22 cellular contexts compared by ENCODE assay signal in the genomic region with DNA sequence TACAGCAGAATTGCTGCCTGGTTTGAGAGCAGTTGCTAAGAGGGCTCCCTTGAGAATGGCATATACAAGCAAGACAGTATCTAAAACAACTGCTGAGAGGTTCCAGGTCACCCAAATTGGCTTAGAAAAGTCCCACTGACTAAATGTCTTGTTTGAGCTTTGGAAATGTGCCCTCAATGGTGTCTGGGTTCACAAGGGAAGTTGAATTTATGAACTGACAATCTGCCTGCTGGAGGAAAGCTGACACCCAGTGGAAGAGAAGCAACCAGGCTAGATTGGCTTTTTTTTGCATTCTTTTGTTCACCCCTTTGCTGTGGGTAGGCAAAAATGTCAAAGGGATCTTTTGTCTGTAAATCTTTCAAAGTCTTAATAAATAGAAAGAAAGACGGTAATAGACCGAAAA. TPM values are rescaled to one million over a fixed set of nuclear protein-coding genes. Genes with fewer than 3 reads are reported as not detected.
DNase-seq lines count a peak whose midpoint lies in the region; ATAC-seq, FAIRE-seq and TF ChIP-seq lines count a peak whose summit lies in the region.
"Had no signal": no experiment of that assay in that cellular context is flagged by ENCODE, and none has a peak within 500 bp of the region (broad histone marks: within the 10 kb centered on the region; RNA-seq: fewer than 3 reads in every experiment).

No MANE protein-coding gene starts in this region.

- no peak for ATAC-seq in K562
- ATAC-seq: activated naive CD8-positive, alpha-beta T cell treated with anti-CD3 and anti-CD28 coated beads, Interleukin-2, amount 50 U/mL, for 24 hours; left cardiac atrium; mucosa of descending colon; pancreas had no signal

- H4K20me1 ChIP-seq in MM.1S (ENCODE audit: insufficient read depth, low read length) (no peaks in the 10 kb centered on the region), K562 (replicated peaks; ENCODE audit: control insufficient read depth, insufficient read depth, low read length) (no peaks in the 10 kb centered on the region)

- H3K9ac ChIP-seq in MM.1S (ENCODE audit: low read length) (peak overlapping the region; percentile 22), K562 (ENCODE audit: insufficient read depth in 1 of 2, low read depth in 2 of 2, low read length in 2 of 2) (no peak overlapping the region)

- DNase-seq in GM10248 (ENCODE audit: extremely low spot score) (peak; percentile 30), MM.1S (peak; percentile 83), K562 (ENCODE audit: extremely low read depth in 1 of 4, low spot score in 3 of 4) (no peak), myocyte (ENCODE audit: low read depth) (peak; percentile 46), HFFc6 (no peak), ecto neural progenitor cell (ENCODE audit: low spot score) (no peak)
- DNase-seq in stimulated activated CD4-positive, alpha-beta T cell treated with anti-CD3 and anti-CD28 coated beads, Interleukin-4, amount 100 ng/mL, for 24 hours: no peak
- DNase-seq in CD4-positive, alpha-beta memory T cell: no peak
- DNase-seq: activated B cell treated with CpG ODN at 0.5 μM for 24 hours; activated CD8-positive, alpha-beta memory T cell treated with anti-CD3 and anti-CD28 coated beads for 24 hours; activated naive CD8-positive, alpha-beta T cell treated with anti-CD3 and anti-CD28 coated beads, Interleukin-2, amount 50 U/mL, for 24 hours; Caco-2; foreskin melanocyte; left cardiac atrium; mucosa of descending colon; NCI-H226; pancreas; thyroid gland had no signal

- H3K9me3 Mint-ChIP-seq in HFFc6: no peaks in the 10 kb centered on the region
- H3K9me3 Mint-ChIP-seq in CD4-positive, alpha-beta memory T cell: no peaks in the 10 kb centered on the region
- H3K9me3 Mint-ChIP-seq: activated B cell treated with CpG ODN at 0.5 μM for 24 hours; activated naive CD8-positive, alpha-beta T cell treated with anti-CD3 and anti-CD28 coated beads, Interleukin-2, amount 50 U/mL, for 24 hours; T-helper 1 cell treated with Interleukin-12 subunit alpha and Interleukin-12 subunit beta and Interleukin-4 antibody, amounts not matched to agents 30 μg/mL and 1 μg/mL, for 36 hours had no signal

- H3K36me3 Mint-ChIP-seq in HFFc6 (ENCODE audit: low read depth): peaks cover 17% of the 10 kb centered on the region
- H3K36me3 Mint-ChIP-seq in CD4-positive, alpha-beta memory T cell: peaks cover 13 to 28% of the 10 kb centered on the region in 2 donors

- peak overlapping the region; percentile 48 for H3K4me3 ChIP-seq in MM.1S (ENCODE audit: low read length)
- H3K4me3 ChIP-seq in K562: no peak overlapping the region
- no peak overlapping the region for H3K4me3 ChIP-seq in CD4-positive, alpha-beta memory T cell (ENCODE audit: low read length in 2 of 2)
- H3K4me3 ChIP-seq: mucosa of descending colon, pancreas, thyroid gland had no signal

- TF ChIP-seq RAD21 in K562 (CRISPR knock-in tag; conservative IDR thresholded peaks at IDR 0.05 in 1 of 2, IDR thresholded peaks at IDR 0.05 in 1 of 2): no peak

- H3K9me2 ChIP-seq in MM.1S (replicated peaks; ENCODE audit: insufficient read depth, low read length): no peaks in the 10 kb centered on the region

- no peak for FAIRE-seq in K562 (lab: Jason Lieb, UNC)
- FAIRE-seq: G401.6, GM12891, pancreas had no signal

- TF ChIP-seq CTCF in GM10248 (IDR thresholded peaks at IDR 0.05; ENCODE audit: control extremely low read depth, extremely low read depth, low read depth, missing control alignments) (peak; percentile 2), MM.1S (IDR thresholded peaks at IDR 0.05; ENCODE audit: low read length) (peak; percentile 52), K562 (IDR thresholded peaks at IDR 0.05 in 2 of 3, conservative IDR thresholded peaks at IDR 0.05 in 1 of 3; ENCODE audit: insufficient read depth in 2 of 3, low read depth in 1 of 3, low read length in 3 of 3) (no peak), HFFc6 (IDR thresholded peaks at IDR 0.05) (no peak; the same call in 1 of the 2 replicates)

- H3K9me3 ChIP-seq in MM.1S (replicated peaks; ENCODE audit: insufficient read depth, low read length): no peaks in the 10 kb centered on the region
- no peaks in the 10 kb centered on the region for H3K9me3 ChIP-seq in K562 (replicated peaks; ENCODE audit: control insufficient read depth, insufficient read depth, low read depth, low read length)
- H3K9me3 ChIP-seq in CD4-positive, alpha-beta memory T cell (ENCODE audit: control insufficient read depth in 1 of 2, low read length in 2 of 2): no peaks in the 10 kb centered on the region
- H3K9me3 ChIP-seq: Caco-2, mucosa of descending colon, pancreas, thyroid gland had no signal

- 98% methylated on average over 2 of the region's 2 CpGs for WGBS in K562 (ENCODE audit: insufficient coverage, low coverage, missing lambda C conversion rate)

- intact Hi-C loops in K562 (cut with micrococcal nuclease): no loop called here
- intact Hi-C loops in CD4-positive, alpha-beta memory T cell (cut with micrococcal nuclease): no loop called here

- peaks cover 34% of the 10 kb centered on the region for H3F3A ChIP-seq in MM.1S (ENCODE audit: insufficient read depth, low read length)

- H3K4me3 Mint-ChIP-seq in HFFc6: no peak overlapping the region
- peak overlapping the region in 1 of 8 donors; percentile 29 for H3K4me3 Mint-ChIP-seq in CD4-positive, alpha-beta memory T cell
- H3K4me3 Mint-ChIP-seq: activated B cell treated with CpG ODN at 0.5 μM for 24 hours; activated naive CD8-positive, alpha-beta T cell treated with anti-CD3 and anti-CD28 coated beads, Interleukin-2, amount 50 U/mL, for 24 hours; T-helper 1 cell treated with Interleukin-12 subunit alpha and Interleukin-12 subunit beta and Interleukin-4 antibody, amounts not matched to agents 30 μg/mL and 1 μg/mL, for 36 hours had no signal

- in situ Hi-C loops in K562 (cut with MboI): no loop called here

- peaks cover 7% of the 10 kb centered on the region; the same call in 1 of the 2 replicates for H3K4me1 Mint-ChIP-seq in HFFc6 (ENCODE audit: low read depth)
- H3K4me1 Mint-ChIP-seq in CD4-positive, alpha-beta memory T cell: peaks cover 0 to 5% (median 2%) of the 10 kb centered on the region in 4 donors
- H3K4me1 Mint-ChIP-seq: activated B cell treated with CpG ODN at 0.5 μM for 24 hours had no signal

- POLR2A ChIA-PET in GM10248 (lab: Yijun Ruan, JAX): no interaction called here
- POLR2A ChIA-PET in K562 (lab: Yijun Ruan, JAX): interaction anchor here (1.1 to 1.5 kb wide), 2 partner anchors 17 to 24 kb away, joined by 3 read pairs; no protein-coding TSS in a partner anchor
- POLR2A ChIA-PET in CD4-positive, alpha-beta memory T cell (lab: Charles Lee; ENCODE audit: partially characterized antibody): no interaction called here

- no peaks in the 10 kb centered on the region for H3K9me1 ChIP-seq in K562 (ENCODE audit: control insufficient read depth, insufficient read depth, low read length)

- no peak overlapping the region for H3K27ac Mint-ChIP-seq in HFFc6
- H3K27ac Mint-ChIP-seq in CD4-positive, alpha-beta memory T cell: peak overlapping the region in 3 of 7 donors; percentile 16 to 79 (median 68)
- H3K27ac Mint-ChIP-seq: activated B cell treated with CpG ODN at 0.5 μM for 24 hours; activated naive CD8-positive, alpha-beta T cell treated with anti-CD3 and anti-CD28 coated beads, Interleukin-2, amount 50 U/mL, for 24 hours; T-helper 1 cell treated with Interleukin-12 subunit alpha and Interleukin-12 subunit beta and Interleukin-4 antibody, amounts not matched to agents 30 μg/mL and 1 μg/mL, for 36 hours had no signal

- H3K36me3 ChIP-seq in MM.1S (replicated peaks; ENCODE audit: insufficient read depth, low read length): no peaks in the 10 kb centered on the region
- peaks cover 25% of the 10 kb centered on the region for H3K36me3 ChIP-seq in K562 (ENCODE audit: control insufficient read depth, insufficient read depth, low read length)
- H3K36me3 ChIP-seq in CD4-positive, alpha-beta memory T cell (ENCODE audit: insufficient read depth, low read length): peaks cover 3% of the 10 kb centered on the region

- TF ChIP-seq POLR2A in K562 (conservative IDR thresholded peaks at IDR 0.05): no peak

- H3K27me3 ChIP-seq in MM.1S (replicated peaks; ENCODE audit: insufficient read depth, low read length) (no peaks in the 10 kb centered on the region), K562 (ENCODE audit: control insufficient read depth in 2 of 2, insufficient read depth in 2 of 2, low read length in 2 of 2) (no peaks in the 10 kb centered on the region)
- no peaks in the 10 kb centered on the region for H3K27me3 ChIP-seq in CD4-positive, alpha-beta memory T cell (ENCODE audit: insufficient read depth, low read length)
- H3K27me3 ChIP-seq: pancreas, thyroid gland had no signal

- H3K4me2 ChIP-seq in MM.1S (ENCODE audit: low read depth, low read length) (peak overlapping the region; percentile 61), K562 (ENCODE audit: insufficient read depth, low read length) (no peak overlapping the region)

- no peaks in the 10 kb centered on the region; the same call in 1 of the 2 replicates for H3K27me3 Mint-ChIP-seq in HFFc6 (ENCODE audit: insufficient read depth)
- H3K27me3 Mint-ChIP-seq in CD4-positive, alpha-beta memory T cell: no peaks in the 10 kb centered on the region
- H3K27me3 Mint-ChIP-seq: activated B cell treated with CpG ODN at 0.5 μM for 24 hours; activated naive CD8-positive, alpha-beta T cell treated with anti-CD3 and anti-CD28 coated beads, Interleukin-2, amount 50 U/mL, for 24 hours had no signal

- TSS peak; percentile 30 for BruUV-seq in K562 (replicated peaks; lab: Mats Ljungman, UMichigan)

- H3K27ac ChIP-seq in MM.1S (ENCODE audit: low read length): peak overlapping the region; percentile 82
- no peak overlapping the region for H3K27ac ChIP-seq in K562 (ENCODE audit: extremely low read depth, low read depth, low read length)
- no peak overlapping the region for H3K27ac ChIP-seq in CD4-positive, alpha-beta memory T cell (ENCODE audit: low read depth, low read length)
- H3K27ac ChIP-seq: pancreas, thyroid gland had no signal

- TF ChIP-seq EP300 in K562 (IDR thresholded peaks at IDR 0.05; ENCODE audit: low read length): no peak

- H2AFZ ChIP-seq in MM.1S (ENCODE audit: low read length) (peak overlapping the region; percentile 35), K562 (ENCODE audit: low read depth, low read length) (no peak overlapping the region)

- CTCF ChIA-PET in GM10248 (lab: Yijun Ruan, JAX): interaction anchor here (1.3 to 3.1 kb wide), 7 partner anchors 8 to 195 kb away, joined by 3 to 18 read pairs (median 10); partner anchors contain the start of gene ATP5MC2
- CTCF ChIA-PET in K562 (lab: Yijun Ruan, JAX; ENCODE audit: low intra/inter-chr PET ratio): no interaction called here
- CTCF ChIA-PET in CD4-positive, alpha-beta memory T cell (lab: Charles Lee; ENCODE audit: partially characterized antibody): interaction anchor here (1.1 kb wide), 1 partner anchor 43 kb away, joined by 3 read pairs; no protein-coding TSS in a partner anchor

- H3K4me1 ChIP-seq in MM.1S (ENCODE audit: low read length) (peaks cover 26% of the 10 kb centered on the region), K562 (replicated peaks in 1 of 2; ENCODE audit: control insufficient read depth in 2 of 2, insufficient read depth in 2 of 2, low read length in 2 of 2) (no peaks in the 10 kb centered on the region)
- H3K4me1 ChIP-seq in CD4-positive, alpha-beta memory T cell (ENCODE audit: insufficient read depth, low read length): no peaks in the 10 kb centered on the region
- H3K4me1 ChIP-seq: Caco-2, pancreas, thyroid gland had no signal

- H3K79me2 ChIP-seq in MM.1S (ENCODE audit: low read length) (no peaks in the 10 kb centered on the region), K562 (ENCODE audit: control insufficient read depth, insufficient read depth, low read length) (no peaks in the 10 kb centered on the region)

RNA-seq across cellular contexts. Expression of gene NPFF, which starts 44.6 kb away (rescaled TPM):
- total RNA-seq in K562 (2011; cell fraction: chromatin; rRNA removed; ENCODE audit: low replicate concordance): not detected in 2 replicates
- not detected in 2 replicates for total RNA-seq in K562 (2011; cell fraction: nucleolus; rRNA removed)
- not detected in 2 replicates for total RNA-seq in K562 (2011; cell fraction: nucleoplasm; rRNA removed)
- total RNA-seq in K562 (2014; rRNA removed): not detected in 2 replicates
- total RNA-seq in K562 (2014; rRNA removed; fragmentation: Illumina TruSeq; extraction: Trizol): not detected in 2 replicates
- not detected in 2 replicates for total RNA-seq in K562 (2015; rRNA removed; fragmentation: Illumina TruSeq; extraction: Trizol)
- not detected in 2 replicates for total RNA-seq in K562 (2021)
- not detected in 2 replicates for polyA plus RNA-seq in K562 (2011; rRNA removed)
- polyA plus RNA-seq in K562 (2011; cell fraction: cytosol; rRNA removed): 0.28 TPM in 1 of 2 replicates, not detected in the other
- polyA plus RNA-seq in K562 (2011; cell fraction: nucleus; rRNA removed): not detected in 2 replicates
- polyA plus RNA-seq in K562 (2012): 0.55 TPM in 1 of 2 replicates, not detected in the other
- 0.55 TPM in 1 of 2 replicates, not detected in the other for polyA plus RNA-seq in K562 (2014; fragmentation: Illumina TruSeq; extraction: Trizol)
- polyA plus RNA-seq in K562 (2014; fragmentation: Nextera tagmentation; extraction: Ambion mirVana): under 1 TPM in 1 of 2 experiments, not detected in 1; 0.15 TPM
- polyA plus RNA-seq in K562 (2014; rRNA removed): 1.2 TPM in 1 of 2 replicates, not detected in the other
- polyA minus RNA-seq in K562 (2011; rRNA and poly(A)+ RNA removed): not detected in 2 replicates
- not detected in 2 replicates for polyA minus RNA-seq in K562 (2011; cell fraction: cytosol; rRNA and poly(A)+ RNA removed)
- polyA minus RNA-seq in K562 (2011; cell fraction: nucleus; rRNA and poly(A)+ RNA removed): not detected in 2 replicates
- total RNA-seq in myocyte: not detected in 2 replicates
- polyA plus RNA-seq in myocyte (2012): not detected
- not detected for total RNA-seq in HFFc6 (2021; fragmentation: NEBNext Ultra II Directional; extraction: Animal tissue kit (Norgen Biotek cat#: 25700))
- not detected for total RNA-seq in CD4-positive, alpha-beta memory T cell
- polyA plus RNA-seq in CD4-positive, alpha-beta memory T cell: not detected
- total RNA-seq: activated B cell treated with CpG ODN at 0.5 μM for 24 hours, chondrocyte, left cardiac atrium, mucosa of descending colon, pancreas, thyroid gland had no signal

RNA-seq across cellular contexts. Expression of gene TARBP2, which starts 50.8 kb away (rescaled TPM):
- 87.5 and 179 TPM in 2 replicates for total RNA-seq in K562 (2011; cell fraction: chromatin; rRNA removed; ENCODE audit: low replicate concordance)
- total RNA-seq in K562 (2011; cell fraction: nucleolus; rRNA removed): 124 and 126 TPM in 2 replicates
- 113 and 115 TPM in 2 replicates for total RNA-seq in K562 (2011; cell fraction: nucleoplasm; rRNA removed)
- 63.1 and 75.7 TPM in 2 replicates for total RNA-seq in K562 (2014; rRNA removed)
- total RNA-seq in K562 (2014; rRNA removed; fragmentation: Illumina TruSeq; extraction: Trizol): 21.0 and 25.2 TPM in 2 replicates
- total RNA-seq in K562 (2015; rRNA removed; fragmentation: Illumina TruSeq; extraction: Trizol): 54.6 and 56.5 TPM in 2 replicates
- total RNA-seq in K562 (2021): 55.4 and 59.2 TPM in 2 replicates
- 40.4 and 55.0 TPM in 2 replicates for polyA plus RNA-seq in K562 (2011; rRNA removed)
- 69.6 and 99.9 TPM in 2 replicates for polyA plus RNA-seq in K562 (2011; cell fraction: cytosol; rRNA removed)
- polyA plus RNA-seq in K562 (2011; cell fraction: nucleus; rRNA removed): 222 and 277 TPM in 2 replicates
- polyA plus RNA-seq in K562 (2012): 56.1 and 59.4 TPM in 2 replicates
- polyA plus RNA-seq in K562 (2014; fragmentation: Illumina TruSeq; extraction: Trizol): 44.6 and 51.6 TPM in 2 replicates
- 10 to 100 TPM in 1 of 2 experiments, 1 to 10 TPM in 1; 5.6 to 16.6 TPM for polyA plus RNA-seq in K562 (2014; fragmentation: Nextera tagmentation; extraction: Ambion mirVana)
- polyA plus RNA-seq in K562 (2014; rRNA removed): 68.7 and 69.0 TPM in 2 replicates
- 20.1 and 22.4 TPM in 2 replicates for polyA minus RNA-seq in K562 (2011; rRNA and poly(A)+ RNA removed)
- 17.8 and 20.6 TPM in 2 replicates for polyA minus RNA-seq in K562 (2011; cell fraction: cytosol; rRNA and poly(A)+ RNA removed)
- polyA minus RNA-seq in K562 (2011; cell fraction: nucleus; rRNA and poly(A)+ RNA removed): 45.2 and 71.4 TPM in 2 replicates
- 23.7 and 30.0 TPM in 2 replicates for total RNA-seq in myocyte
- polyA plus RNA-seq in myocyte (2012): 27.8 TPM
- 10 to 100 TPM; 35.1 to 41.7 (median 37.1) TPM for total RNA-seq in HFFc6 (2021; fragmentation: NEBNext Ultra II Directional; extraction: Animal tissue kit (Norgen Biotek cat#: 25700))
- total RNA-seq in CD4-positive, alpha-beta memory T cell: 10 to 100 TPM; 26.9 to 37.0 TPM
- 10 to 100 TPM; 24.5 to 33.1 TPM for polyA plus RNA-seq in CD4-positive, alpha-beta memory T cell

RNA-seq across cellular contexts. Expression of gene MAP3K12, which starts 52.6 kb away (rescaled TPM):
- total RNA-seq in K562 (2011; cell fraction: chromatin; rRNA removed; ENCODE audit: low replicate concordance): 10.8 and 23.0 TPM in 2 replicates
- 12.2 and 17.2 TPM in 2 replicates for total RNA-seq in K562 (2011; cell fraction: nucleolus; rRNA removed)
- total RNA-seq in K562 (2011; cell fraction: nucleoplasm; rRNA removed): 9.6 and 12.4 TPM in 2 replicates
- 1.1 and 1.3 TPM in 2 replicates for total RNA-seq in K562 (2014; rRNA removed)
- 0.93 and 1.1 TPM in 2 replicates for total RNA-seq in K562 (2014; rRNA removed; fragmentation: Illumina TruSeq; extraction: Trizol)
- 1.6 and 1.9 TPM in 2 replicates for total RNA-seq in K562 (2015; rRNA removed; fragmentation: Illumina TruSeq; extraction: Trizol)
- 2.1 and 2.6 TPM in 2 replicates for total RNA-seq in K562 (2021)
- polyA plus RNA-seq in K562 (2011; rRNA removed): 1.7 and 2.2 TPM in 2 replicates
- 1.7 and 3.8 TPM in 2 replicates for polyA plus RNA-seq in K562 (2011; cell fraction: cytosol; rRNA removed)
- polyA plus RNA-seq in K562 (2011; cell fraction: nucleus; rRNA removed): 15.6 and 23.0 TPM in 2 replicates
- polyA plus RNA-seq in K562 (2012): 4.6 and 6.4 TPM in 2 replicates
- 1.3 and 1.8 TPM in 2 replicates for polyA plus RNA-seq in K562 (2014; fragmentation: Illumina TruSeq; extraction: Trizol)
- polyA plus RNA-seq in K562 (2014; fragmentation: Nextera tagmentation; extraction: Ambion mirVana): under 1 TPM; 0.10 to 0.46 TPM
- polyA plus RNA-seq in K562 (2014; rRNA removed): 1.1 and 2.4 TPM in 2 replicates
- 1.8 and 2.8 TPM in 2 replicates for polyA minus RNA-seq in K562 (2011; rRNA and poly(A)+ RNA removed)
- 1.4 and 1.5 TPM in 2 replicates for polyA minus RNA-seq in K562 (2011; cell fraction: cytosol; rRNA and poly(A)+ RNA removed)
- polyA minus RNA-seq in K562 (2011; cell fraction: nucleus; rRNA and poly(A)+ RNA removed): 3.4 TPM in 2 replicates
- 17.0 and 25.5 TPM in 2 replicates for total RNA-seq in myocyte
- polyA plus RNA-seq in myocyte (2012): 20.6 TPM
- total RNA-seq in HFFc6 (2021; fragmentation: NEBNext Ultra II Directional; extraction: Animal tissue kit (Norgen Biotek cat#: 25700)): 10 to 100 TPM; 21.2 to 26.5 (median 23.5) TPM
- 10 to 100 TPM; 25.0 to 28.2 TPM for total RNA-seq in CD4-positive, alpha-beta memory T cell
- polyA plus RNA-seq in CD4-positive, alpha-beta memory T cell: 1 to 10 TPM; 3.1 to 8.5 TPM

Comparison
In these comparisons a context has a peak if more than half of its experiments do, and no peak if none do; other contexts are left out.
1. DNase-seq: peak in GM10248 (single experiment), MM.1S (single experiment) and myocyte (single experiment); none in K562 (0 of 4), stimulated activated CD4-positive, alpha-beta T cell treated with anti-CD3 and anti-CD28 coated beads, Interleukin-4, amount 100 ng/mL, for 24 hours (single experiment), HFFc6 (single experiment), CD4-positive, alpha-beta memory T cell (0 of 5) and ecto neural progenitor cell (single experiment).
2. CTCF ChIP-seq: peak in GM10248 (single experiment) and MM.1S (single experiment); none in K562 (0 of 3) and HFFc6 (single experiment).